Comparison of ENCODE assay signal across 9 cellular contexts in genomic region chr1:151371340-151371739, GRCh38.
DNase-seq lines count a peak whose midpoint lies in the region; ATAC-seq lines count a peak whose summit lies in the region.
"Had no signal": no experiment of that assay in that cellular context is flagged by ENCODE, and none has a peak within 500 bp of the region (broad histone marks: within the 10 kb centered on the region; RNA-seq: fewer than 3 reads in every experiment).

No MANE protein-coding gene starts in this region.

- H3K4me1 ChIP-seq in stomach smooth muscle (ENCODE audit: control insufficient read depth, insufficient read depth, low read length), result peaks cover 34% of the 10 kb centered on the region

- DNase-seq in HCEC 1CT, result peak; percentile 17
- peak; percentile 55 for DNase-seq in iris pigment epithelial cell (ENCODE audit: low read depth)
- DNase-seq in NCI-H510A treated with DMSO at 0.1 percent for 48 hours (lab: John Stamatoyannopoulos, UW), result no peak
- DNase-seq in germinal center (ENCODE audit: low spot score), result no peak
- DNase-seq in COLO829 (ENCODE audit: low spot score), result no peak
- DNase-seq: activated CD4-positive, alpha-beta T cell treated with anti-CD3 and anti-CD28 coated beads, Interleukin-2, amount 10 ng/mL, durations not matched to agents 24 days and 14 days had no signal

- H3K27ac ChIP-seq in angular gyrus (ENCODE audit: low read depth, low read length) (peak overlapping the region; percentile 77), stomach smooth muscle (ENCODE audit: low read length) (peak overlapping the region; percentile 89)

- H3K36me3 ChIP-seq in stomach smooth muscle (ENCODE audit: control insufficient read depth in 2 of 2, insufficient read depth in 2 of 2, low read length in 2 of 2), result peaks cover 12 to 20% of the 10 kb centered on the region in 2 donors

- no peaks in the 10 kb centered on the region for H3K9me3 ChIP-seq in stomach smooth muscle (ENCODE audit: control insufficient read depth in 2 of 2, low read length in 2 of 2)

- no peaks in the 10 kb centered on the region for H3K27me3 ChIP-seq in stomach smooth muscle (ENCODE audit: control insufficient read depth in 1 of 2, insufficient read depth in 2 of 2, low read length in 2 of 2)

- no peak for ATAC-seq in GM21381 (IDR thresholded peaks at IDR 0.05; ENCODE audit: unreplicated experiment)

- peak overlapping the region; percentile 54 to 80 for H3K4me3 ChIP-seq in stomach smooth muscle (ENCODE audit: low read length in 2 of 2)

- peak overlapping the region; percentile 7 to 13 for H3K9ac ChIP-seq in stomach smooth muscle (ENCODE audit: low read length in 2 of 2)

Comparison
In these comparisons a context has a peak if more than half of its experiments do, and no peak if none do; other contexts are left out.
1. DNase-seq: peak in HCEC 1CT (single experiment) and iris pigment epithelial cell (single experiment); none in NCI-H510A treated with DMSO at 0.1 percent for 48 hours (single experiment), germinal center (single experiment) and COLO829 (single experiment).